Comparison of ENCODE assay signal across 1 cellular context in the genomic region with DNA sequence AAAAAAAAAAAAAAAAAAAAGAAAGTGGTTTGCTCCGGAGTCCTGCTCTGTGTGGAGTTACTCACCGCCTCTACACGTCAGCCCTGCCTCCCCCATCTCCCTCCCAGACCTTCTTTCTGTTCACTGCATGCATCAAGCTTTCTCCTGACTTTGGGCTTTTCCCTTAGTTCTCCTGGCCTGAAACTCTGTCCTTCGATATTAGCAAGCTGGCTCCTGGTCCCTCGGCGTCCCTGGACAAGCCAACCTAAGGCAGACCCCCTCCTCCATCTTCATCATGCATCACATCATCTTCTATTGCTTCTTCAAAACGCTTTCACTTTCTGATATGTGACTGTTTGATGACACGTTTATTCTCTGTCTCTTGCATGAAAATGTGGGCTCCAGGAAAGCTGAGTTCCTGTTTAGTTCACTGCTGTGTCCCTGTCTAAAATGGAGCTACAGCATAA.
TF ChIP-seq lines count a peak whose summit lies in the region.

No MANE protein-coding gene starts in this region.

TF ChIP-seq in GM23338, 12 proteins besides CTCF, POLR2A, EP300 and RAD21 (continued from another document):
- no peak for TF ChIP-seq ZNF331 (CRISPR knock-in tag; IDR thresholded peaks at IDR 0.05; ENCODE audit: low read depth)
